ENCODE assay signal across 12 cellular contexts in genomic region chr12:43883311-43883710, GRCh38. TPM values are rescaled to one million over a fixed set of nuclear protein-coding genes. Genes with fewer than 3 reads are reported as not detected.
A peak's percentile ranks its signal among the peaks of the same experiment; 100 is the strongest.
DNase-seq lines count a peak whose midpoint lies in the region; ATAC-seq and TF ChIP-seq lines count a peak whose summit lies in the region.
"Had no signal": no experiment of that assay in that cellular context is flagged by ENCODE, and none has a peak within 500 bp of the region (broad histone marks: within the 10 kb centered on the region; RNA-seq: fewer than 3 reads in every experiment).

No MANE protein-coding gene starts in this region.

- H3K27ac Mint-ChIP-seq in activated naive CD4-positive, alpha-beta T cell treated with anti-CD3 and anti-CD28 coated beads, Interleukin-2, amount 10 ng/mL, durations not matched to agents 7 days and 5 days, result peak overlapping the region; percentile 49
- H3K27ac Mint-ChIP-seq in nephron, result peak overlapping the region; percentile 27 to 61 (median 59)
- H3K27ac Mint-ChIP-seq: CD8-positive, alpha-beta memory T cell had no signal

- no peak overlapping the region for H3K27ac ChIP-seq in foreskin keratinocyte
- H3K27ac ChIP-seq: 22Rv1, BLaER1 had no signal

- H3K27me3 Mint-ChIP-seq in activated naive CD4-positive, alpha-beta T cell treated with anti-CD3 and anti-CD28 coated beads, Interleukin-2, amount 10 ng/mL, durations not matched to agents 7 days and 5 days, result no peaks in the 10 kb centered on the region
- no peaks in the 10 kb centered on the region for H3K27me3 Mint-ChIP-seq in nephron (ENCODE audit: low read depth)
- H3K27me3 Mint-ChIP-seq: CD8-positive, alpha-beta memory T cell had no signal

- H3K9me3 Mint-ChIP-seq in activated naive CD4-positive, alpha-beta T cell treated with anti-CD3 and anti-CD28 coated beads, Interleukin-2, amount 10 ng/mL, durations not matched to agents 7 days and 5 days, result no peaks in the 10 kb centered on the region
- no peaks in the 10 kb centered on the region for H3K9me3 Mint-ChIP-seq in nephron
- H3K9me3 Mint-ChIP-seq: CD8-positive, alpha-beta memory T cell had no signal

- no peak for ATAC-seq in GM19023 (IDR thresholded peaks at IDR 0.05; ENCODE audit: unreplicated experiment)
- ATAC-seq in foreskin keratinocyte, result no peak

- CTCF ChIA-PET in activated naive CD4-positive, alpha-beta T cell treated with anti-CD3 and anti-CD28 coated beads, Interleukin-2, amount 10 ng/mL, durations not matched to agents 7 days and 5 days (lab: Charles Lee), result interaction anchor here (0.8 to 4.0 kb wide), 8 partner anchors 19 to 439 kb away, joined by 3 to 40 read pairs (median 5); no protein-coding TSS in a partner anchor

- no peak overlapping the region for H3K4me3 Mint-ChIP-seq in activated naive CD4-positive, alpha-beta T cell treated with anti-CD3 and anti-CD28 coated beads, Interleukin-2, amount 10 ng/mL, durations not matched to agents 7 days and 5 days
- no peak overlapping the region for H3K4me3 Mint-ChIP-seq in nephron
- H3K4me3 Mint-ChIP-seq: CD8-positive, alpha-beta memory T cell had no signal

- H3K4me1 ChIP-seq in foreskin keratinocyte, result no peaks in the 10 kb centered on the region
- H3K4me1 ChIP-seq: BLaER1, Caco-2 had no signal

- DNase-seq in activated naive CD4-positive, alpha-beta T cell treated with anti-CD3 and anti-CD28 coated beads, Interleukin-2, amount 10 ng/mL, durations not matched to agents 7 days and 5 days, result no peak
- DNase-seq in activated naive CD4-positive, alpha-beta T cell treated with anti-CD3 and anti-CD28 coated beads, Interleukin-2, amount 50 U/mL, for 16 hours, result no peak
- DNase-seq in fibroblast of peridontal ligament (ENCODE audit: extremely low read depth) (peak; percentile 33), stromal cell of bone marrow (ENCODE audit: low read depth) (peak; percentile 13), NOMO-1 treated with DMSO at 0.1 percent for 48 hours (lab: John Stamatoyannopoulos, UW; ENCODE audit: unreplicated experiment) (no peak), foreskin keratinocyte (no peak)

- no peaks in the 10 kb centered on the region for H3K27me3 ChIP-seq in foreskin keratinocyte
- H3K27me3 ChIP-seq: BLaER1 had no signal

- TF ChIP-seq CTCF in nephron (IDR thresholded peaks at IDR 0.05; ENCODE audit: unreplicated experiment in 3 of 3), result no peak
- TF ChIP-seq CTCF in foreskin keratinocyte (conservative IDR thresholded peaks at IDR 0.05), result no peak

- no peaks in the 10 kb centered on the region for H3K36me3 Mint-ChIP-seq in activated naive CD4-positive, alpha-beta T cell treated with anti-CD3 and anti-CD28 coated beads, Interleukin-2, amount 10 ng/mL, durations not matched to agents 7 days and 5 days
- no peaks in the 10 kb centered on the region for H3K36me3 Mint-ChIP-seq in nephron (ENCODE audit: low read depth)
- H3K36me3 Mint-ChIP-seq: CD8-positive, alpha-beta memory T cell had no signal

- H3K4me1 Mint-ChIP-seq in activated naive CD4-positive, alpha-beta T cell treated with anti-CD3 and anti-CD28 coated beads, Interleukin-2, amount 10 ng/mL, durations not matched to agents 7 days and 5 days, result no peaks in the 10 kb centered on the region
- H3K4me1 Mint-ChIP-seq in nephron, result peaks cover 21% of the 10 kb centered on the region
- H3K4me1 Mint-ChIP-seq: CD8-positive, alpha-beta memory T cell had no signal

RNA-seq across cellular contexts. Expression of gene TMEM117, which starts 47.4 kb away (rescaled TPM):
- total RNA-seq in foreskin keratinocyte, result 5.9 and 6.9 TPM in 2 replicates
- polyA plus RNA-seq in foreskin keratinocyte, result 3.6 and 4.2 TPM in 2 replicates

Comparison
In these comparisons a context has a peak if more than half of its experiments do, and no peak if none do; other contexts are left out.
1. DNase-seq: peak in fibroblast of peridontal ligament (single experiment) and stromal cell of bone marrow (single experiment); none in activated naive CD4-positive, alpha-beta T cell treated with anti-CD3 and anti-CD28 coated beads, Interleukin-2, amount 10 ng/mL, durations not matched to agents 7 days and 5 days (single experiment), activated naive CD4-positive, alpha-beta T cell treated with anti-CD3 and anti-CD28 coated beads, Interleukin-2, amount 50 U/mL, for 16 hours (single experiment), NOMO-1 treated with DMSO at 0.1 percent for 48 hours (single experiment) and foreskin keratinocyte (0 of 2).